In genomic region chr7:114190387-114190786, GRCh38 we compare ENCODE assay signal across 2 cellular contexts.
TF ChIP-seq lines count a peak whose summit lies in the region.

No MANE protein-coding gene starts in this region.

TF ChIP-seq in HepG2, 621 proteins besides CTCF, POLR2A, EP300 and RAD21:
- TF ChIP-seq ZNF446 (CRISPR knock-in tag; IDR thresholded peaks at IDR 0.05) = no peak
- no peak for TF ChIP-seq FOXA1 (IDR thresholded peaks at IDR 0.05)
- no peak for TF ChIP-seq FOXA1 (CRISPR knock-in tag; IDR thresholded peaks at IDR 0.05)
- no peak for TF ChIP-seq ZSCAN9 (CRISPR knock-in tag; IDR thresholded peaks at IDR 0.05; ENCODE audit: borderline replicate concordance)
- no peak for TF ChIP-seq HDAC2 (CRISPR knock-in tag; IDR thresholded peaks at IDR 0.05)
- peak; percentile 76 for TF ChIP-seq RAD51 (IDR thresholded peaks at IDR 0.05; ENCODE audit: borderline replicate concordance)
TF ChIP-seq in HepG2: peak in this region for 1.

TF ChIP-seq in K562, 482 proteins besides CTCF, POLR2A, EP300 and RAD21:
- TF ChIP-seq ZKSCAN3 (CRISPR knock-in tag; IDR thresholded peaks at IDR 0.05) (no peak), TFE3 (CRISPR knock-in tag; IDR thresholded peaks at IDR 0.05) (peak; percentile 91)
